ENCODE assay signal across 13 cellular contexts in the genomic region with DNA sequence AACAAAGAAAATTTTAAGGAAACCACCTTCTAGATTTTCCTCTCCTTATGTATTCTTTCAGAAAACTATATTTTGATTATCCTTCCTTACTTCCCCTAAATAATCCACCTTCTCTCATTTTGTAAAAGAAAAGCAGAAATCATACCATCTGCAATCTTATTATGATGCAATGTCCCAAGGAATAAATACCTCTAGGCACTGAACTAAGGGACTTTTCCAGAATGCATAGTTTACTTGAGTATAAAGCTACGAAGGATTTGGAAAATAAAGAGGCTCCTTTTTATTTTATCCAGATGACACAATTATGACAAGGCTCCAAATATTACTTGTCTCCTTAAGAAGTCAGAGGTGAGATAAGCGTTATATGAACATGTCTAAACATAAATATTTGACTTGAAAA.
DNase-seq lines count a peak whose midpoint lies in the region; ATAC-seq and TF ChIP-seq lines count a peak whose summit lies in the region.
"Had no signal": no experiment of that assay in that cellular context is flagged by ENCODE, and none has a peak within 500 bp of the region (broad histone marks: within the 10 kb centered on the region; RNA-seq: fewer than 3 reads in every experiment).

No MANE protein-coding gene starts in this region.

- H3K9me1 ChIP-seq in IMR-90 (ENCODE audit: insufficient read depth, low read length): peaks cover 3% of the 10 kb centered on the region; the same call in 1 of the 2 replicates

- H3K4me3 ChIP-seq in IMR-90 (ENCODE audit: insufficient read depth, low read depth, low read length): no peak overlapping the region
- no peak overlapping the region for H3K4me3 ChIP-seq in subcutaneous abdominal adipose tissue (ENCODE audit: low read depth in 1 of 5, low read length in 5 of 5)
- H3K4me3 ChIP-seq in foreskin fibroblast (ENCODE audit: low read depth in 1 of 2, low read length in 2 of 2): no peak overlapping the region

- no peak overlapping the region for H2AFZ ChIP-seq in IMR-90 (replicated peaks; ENCODE audit: low read length, poor library complexity)

- H3K79me1 ChIP-seq in IMR-90 (ENCODE audit: low read depth in 1 of 2, low read length in 2 of 2): peaks cover 17 to 35% of the 10 kb centered on the region in 2 experiments

- H3K23ac ChIP-seq in IMR-90 (ENCODE audit: low read depth, low read length): no peak overlapping the region

- H4K5ac ChIP-seq in IMR-90 (ENCODE audit: low read depth, low read length): no peak overlapping the region

- no TSS peak for BruUV-seq in IMR-90 (replicated peaks; lab: Mats Ljungman, UMichigan)

- H3K4me1 Mint-ChIP-seq in chondrocyte (ENCODE audit: low read depth): peaks cover 55% of the 10 kb centered on the region
- H3K4me1 Mint-ChIP-seq: CD8-positive, alpha-beta memory T cell had no signal

- H2BK5ac ChIP-seq in IMR-90 (ENCODE audit: low read depth, low read length, poor library complexity, severe bottlenecking): peak overlapping the region; percentile 72

- TF ChIP-seq RAD21 in IMR-90 (IDR thresholded peaks at IDR 0.05; ENCODE audit: low read length): no peak

- no peak overlapping the region for H4K8ac ChIP-seq in IMR-90 (ENCODE audit: low read depth in 2 of 2, low read length in 2 of 2)

- dilution Hi-C loops in IMR-90 (cut with HindIII; ENCODE audit: low sequenced_read_pairs, unreplicated experiment): no loop called here

- H3K4me3 Mint-ChIP-seq in chondrocyte (ENCODE audit: unreplicated experiment): no peak overlapping the region
- H3K4me3 Mint-ChIP-seq: CD8-positive, alpha-beta memory T cell; IgD-negative memory B cell had no signal

- DNase-seq in IMR-90 (no peak), chondrocyte (ENCODE audit: low spot score) (no peak), foreskin keratinocyte (peak in 1 of 2 donors; percentile 24), foreskin fibroblast (no peak)
- no peak for DNase-seq in activated CD4-positive, alpha-beta T cell treated with anti-CD3 and anti-CD28 coated beads, Interleukin-2, amount 50 U/mL, for 4 hours
- DNase-seq in stimulated activated CD4-positive, alpha-beta T cell treated with anti-CD3 and anti-CD28 coated beads, Interleukin-4, amount 100 ng/mL, for 4 hours: no peak
- DNase-seq: Caco-2; CD8-positive, alpha-beta memory T cell; DND-41; GDM1 had no signal

- no peak overlapping the region for H3K14ac ChIP-seq in IMR-90 (replicated peaks; ENCODE audit: low read depth, low read length)

- no peak for ATAC-seq in IMR-90 (ENCODE audit: low read depth)
- ATAC-seq in foreskin keratinocyte: peak; percentile 38
- ATAC-seq: HCT116 had no signal

- H3K27me3 ChIP-seq in IMR-90 (ENCODE audit: control insufficient read depth, insufficient read depth, low read length) (no peaks in the 10 kb centered on the region), foreskin keratinocyte (no peaks in the 10 kb centered on the region), subcutaneous abdominal adipose tissue (ENCODE audit: control insufficient read depth in 5 of 5, insufficient read depth in 4 of 5, low read length in 5 of 5) (no peaks in the 10 kb centered on the region)

- no peaks in the 10 kb centered on the region for H3K27me3 Mint-ChIP-seq in chondrocyte (ENCODE audit: low read depth)
- H3K27me3 Mint-ChIP-seq: CD8-positive, alpha-beta memory T cell; IgD-negative memory B cell had no signal

- H3K4me2 ChIP-seq in IMR-90 (ENCODE audit: low read depth, low read length): no peak overlapping the region

- CTCF ChIA-PET in IMR-90 (lab: Yijun Ruan, JAX): interaction anchor here (0.6 kb wide), 1 partner anchor 199 kb away, joined by 3 read pairs; no protein-coding TSS in a partner anchor

- no peak overlapping the region for H3K4ac ChIP-seq in IMR-90 (ENCODE audit: low read depth, low read length)

- no peak for TF ChIP-seq CTCF in IMR-90 (conservative IDR thresholded peaks at IDR 0.05; ENCODE audit: low read depth, low read length)
- TF ChIP-seq CTCF in chondrocyte (IDR thresholded peaks at IDR 0.05): no peak
- TF ChIP-seq CTCF in foreskin keratinocyte (conservative IDR thresholded peaks at IDR 0.05): no peak
- no peak for TF ChIP-seq CTCF in foreskin fibroblast (IDR thresholded peaks at IDR 0.05; ENCODE audit: low read depth, low read length)

- POLR2A ChIA-PET in IMR-90 (lab: Charles Lee; ENCODE audit: unreplicated experiment): interaction anchor here (0.6 kb wide), 1 partner anchor 1183 kb away, joined by 3 read pairs; no protein-coding TSS in a partner anchor

- H2BK20ac ChIP-seq in IMR-90 (ENCODE audit: low read depth, low read length): no peak overlapping the region

- in situ Hi-C loops in IMR-90 (cut with MboI; ENCODE audit: low sequenced_read_pairs): no loop called here

- TF ChIP-seq POLR2A in IMR-90 (IDR thresholded peaks at IDR 0.05; ENCODE audit: low read depth, low read length): no peak

- no peak overlapping the region for H3K27ac ChIP-seq in IMR-90 (ENCODE audit: insufficient read depth, low read length)
- no peak overlapping the region for H3K27ac ChIP-seq in foreskin keratinocyte
- H3K27ac ChIP-seq in subcutaneous abdominal adipose tissue (ENCODE audit: low read depth, low read length): peak overlapping the region; percentile 63

- intact Hi-C loops in IMR-90 (cut with micrococcal nuclease): no loop called here

- H3K9me3 Mint-ChIP-seq in chondrocyte (ENCODE audit: low read depth): peaks cover 3% of the 10 kb centered on the region
- H3K9me3 Mint-ChIP-seq: CD8-positive, alpha-beta memory T cell; IgD-negative memory B cell had no signal

- no peak overlapping the region for H2BK15ac ChIP-seq in IMR-90 (ENCODE audit: low read depth, low read length)

- no peak overlapping the region for H2AK9ac ChIP-seq in IMR-90 (replicated peaks; ENCODE audit: low read depth, low read length, poor library complexity)

- no peak overlapping the region for H2AK5ac ChIP-seq in IMR-90 (ENCODE audit: low read depth, low read length)

- no peak overlapping the region for H3K56ac ChIP-seq in IMR-90 (ENCODE audit: extremely low read depth, insufficient read depth, low read length)

- H4K20me1 ChIP-seq in IMR-90 (ENCODE audit: insufficient read depth, low read length): no peaks in the 10 kb centered on the region

- H3K9ac ChIP-seq in IMR-90 (ENCODE audit: low read depth, low read length): no peak overlapping the region
- H3K9ac ChIP-seq in subcutaneous abdominal adipose tissue (ENCODE audit: low read length in 5 of 5): no peak overlapping the region

- no peaks in the 10 kb centered on the region for H3K9me3 ChIP-seq in IMR-90 (ENCODE audit: control insufficient read depth, insufficient read depth, low read length)
- no peaks in the 10 kb centered on the region for H3K9me3 ChIP-seq in subcutaneous abdominal adipose tissue (ENCODE audit: control insufficient read depth in 5 of 5, low read length in 5 of 5)
- H3K9me3 ChIP-seq: Caco-2 had no signal

- no peak overlapping the region for H4K91ac ChIP-seq in IMR-90 (ENCODE audit: insufficient read depth, low read depth, low read length)

- no peak overlapping the region for H3K18ac ChIP-seq in IMR-90 (ENCODE audit: low read depth, low read length)

- WGBS in IMR-90 (ENCODE audit: extremely low coverage in 2 of 2, insufficient read length in 1 of 2), 2 experiments: no CpG with 5 or more reads among the region's 2 CpGs

- H3K4me1 ChIP-seq in IMR-90 (ENCODE audit: control insufficient read depth, insufficient read depth, low read length) (peaks cover 7% of the 10 kb centered on the region), foreskin keratinocyte (no peaks in the 10 kb centered on the region), subcutaneous abdominal adipose tissue (ENCODE audit: control insufficient read depth in 5 of 5, insufficient read depth in 5 of 5, low read length in 5 of 5) (peaks cover 0 to 11% (median 4%) of the 10 kb centered on the region in 5 donors)

- peaks cover 50% of the 10 kb centered on the region for H3K36me3 ChIP-seq in IMR-90 (ENCODE audit: control insufficient read depth, insufficient read depth, low read length)
- H3K36me3 ChIP-seq in subcutaneous abdominal adipose tissue (ENCODE audit: control insufficient read depth in 5 of 5, insufficient read depth in 5 of 5, low read length in 5 of 5): peaks cover 29 to 58% (median 43%) of the 10 kb centered on the region in 5 donors

- peak overlapping the region; percentile 32 for H3K27ac Mint-ChIP-seq in chondrocyte (ENCODE audit: unreplicated experiment)
- H3K27ac Mint-ChIP-seq: CD8-positive, alpha-beta memory T cell; IgD-negative memory B cell had no signal

- H3K36me3 Mint-ChIP-seq in chondrocyte (ENCODE audit: low read depth): peaks cover 56% of the 10 kb centered on the region
- H3K36me3 Mint-ChIP-seq: CD8-positive, alpha-beta memory T cell; IgD-negative memory B cell had no signal

- no peak overlapping the region for H2BK120ac ChIP-seq in IMR-90 (ENCODE audit: low read depth, low read length)

TF ChIP-seq in IMR-90, 13 proteins besides CTCF, POLR2A, EP300 and RAD21:
- TF ChIP-seq CHD1 (IDR thresholded peaks at IDR 0.05; ENCODE audit: low read depth, low read length) (no peak), CEBPB (IDR thresholded peaks at IDR 0.05; ENCODE audit: low read depth, low read length) (peak; percentile 61)
